12 cellular contexts compared by ENCODE assay signal in the genomic region with DNA sequence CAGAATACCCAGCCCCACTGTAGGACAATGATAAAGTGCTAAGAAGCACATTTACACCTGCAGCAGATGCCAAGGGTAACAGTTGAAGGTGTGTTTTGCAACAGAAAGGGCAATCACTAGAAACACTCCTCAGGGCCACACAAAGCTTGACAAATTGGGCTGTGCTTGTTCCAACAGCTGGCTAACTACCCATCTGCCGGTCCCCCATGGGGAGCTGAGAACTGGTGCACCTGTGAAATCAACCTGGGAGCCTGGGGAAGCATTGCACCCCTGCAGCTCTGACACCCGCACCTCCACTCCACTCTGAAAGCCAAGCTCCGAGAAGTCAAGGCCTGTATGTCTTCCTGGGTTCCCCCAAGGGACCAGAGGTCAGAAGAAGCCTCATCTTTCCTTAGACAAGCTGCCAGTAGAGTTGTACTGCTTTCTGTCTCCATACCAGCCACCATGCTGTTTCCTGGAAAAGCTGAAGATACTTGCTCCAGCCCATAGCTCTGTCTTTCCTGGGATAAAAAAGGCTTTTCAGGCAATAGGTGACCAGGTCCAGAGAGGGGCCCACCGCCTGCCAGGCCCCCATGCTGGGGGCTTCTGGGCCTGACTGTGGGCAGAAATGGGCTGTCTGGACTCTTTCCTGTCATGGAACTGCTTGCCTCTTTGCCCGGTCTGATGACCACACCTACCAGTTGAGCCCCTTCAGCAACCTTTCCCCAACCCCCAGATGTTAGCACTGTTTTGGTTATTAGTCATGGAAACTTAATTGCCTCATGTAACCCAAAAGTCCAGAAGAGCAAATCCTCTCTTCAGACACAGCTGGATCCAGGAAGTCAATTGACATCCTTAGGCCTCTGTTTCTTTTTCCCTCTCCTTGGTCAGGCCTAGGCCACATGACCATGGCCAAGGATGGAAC.
DNase-seq lines count a peak whose midpoint lies in the region; ATAC-seq and TF ChIP-seq lines count a peak whose summit lies in the region.
"Had no signal": no experiment of that assay in that cellular context is flagged by ENCODE, and none has a peak within 500 bp of the region (broad histone marks: within the 10 kb centered on the region; RNA-seq: fewer than 3 reads in every experiment).

No MANE protein-coding gene starts in this region.

- peak overlapping the region; percentile 39 for H3K27ac Mint-ChIP-seq in nephron progenitor cell
- peak overlapping the region in 2 of 10 donors; percentile 22 to 67 for H3K27ac Mint-ChIP-seq in naive thymus-derived CD8-positive, alpha-beta T cell

- peaks cover 66% of the 10 kb centered on the region for H3K4me1 Mint-ChIP-seq in nephron progenitor cell
- H3K4me1 Mint-ChIP-seq in naive thymus-derived CD8-positive, alpha-beta T cell = peaks cover 16 to 38% (median 31%) of the 10 kb centered on the region in 4 donors

- TF ChIP-seq CTCF in nephron progenitor cell (IDR thresholded peaks at IDR 0.05) (no peak), omental fat pad (IDR thresholded peaks at IDR 0.05) (no peak)

- ATAC-seq in GM18861 (IDR thresholded peaks at IDR 0.05; ENCODE audit: unreplicated experiment) (peak; percentile 61), omental fat pad (ENCODE audit: low FRiP score) (no peak)
- ATAC-seq in naive thymus-derived CD8-positive, alpha-beta T cell = no peak

- DNase-seq in HCEC 1CT = peak; percentile 55
- DNase-seq in NCI-H2171 treated with DMSO at 0.1 percent for 48 hours (lab: John Stamatoyannopoulos, UW) = peak; percentile 62
- DNase-seq in nephron progenitor cell = no peak
- DNase-seq in naive thymus-derived CD8-positive, alpha-beta T cell = no peak
- no peak for DNase-seq in superior temporal gyrus (ENCODE audit: extremely low spot score)
- no peak for DNase-seq in omental fat pad (ENCODE audit: low spot score)
- no peak for DNase-seq in retina
- DNase-seq: Calu3; GOT3; NCI-H510A treated with DMSO at 0.1 percent for 48 hours; stimulated activated CD4-positive, alpha-beta T cell treated with anti-CD3 and anti-CD28 coated beads, Interleukin-4, amount 100 ng/mL, for 4 hours had no signal

- no peaks in the 10 kb centered on the region for H3K36me3 Mint-ChIP-seq in nephron progenitor cell (ENCODE audit: low read depth)
- no peaks in the 10 kb centered on the region for H3K36me3 Mint-ChIP-seq in naive thymus-derived CD8-positive, alpha-beta T cell

- POLR2A ChIA-PET in naive thymus-derived CD8-positive, alpha-beta T cell (lab: Charles Lee) = no interaction called here

- no peaks in the 10 kb centered on the region for H3K9me3 Mint-ChIP-seq in nephron progenitor cell
- H3K9me3 Mint-ChIP-seq in naive thymus-derived CD8-positive, alpha-beta T cell = no peaks in the 10 kb centered on the region

- peaks cover 4% of the 10 kb centered on the region for H3K27me3 Mint-ChIP-seq in nephron progenitor cell (ENCODE audit: low read depth, poor library complexity)
- H3K27me3 Mint-ChIP-seq in naive thymus-derived CD8-positive, alpha-beta T cell = no peaks in the 10 kb centered on the region

- no peak overlapping the region for H3K4me3 Mint-ChIP-seq in nephron progenitor cell
- H3K4me3 Mint-ChIP-seq in naive thymus-derived CD8-positive, alpha-beta T cell = no peak overlapping the region

Comparison
In these comparisons a context has a peak if more than half of its experiments do, and no peak if none do; other contexts are left out.
1. DNase-seq: peak in HCEC 1CT (single experiment) and NCI-H2171 treated with DMSO at 0.1 percent for 48 hours (single experiment); none in nephron progenitor cell (single experiment), naive thymus-derived CD8-positive, alpha-beta T cell (0 of 10), superior temporal gyrus (single experiment), omental fat pad (single experiment) and retina (single experiment).